In genomic region chr19:9621156-9622037, GRCh38 we compare ENCODE assay signal across 8 cellular contexts. TPM values are rescaled to one million over a fixed set of nuclear protein-coding genes. Genes with fewer than 3 reads are reported as not detected.
DNase-seq lines count a peak whose midpoint lies in the region; ATAC-seq and TF ChIP-seq lines count a peak whose summit lies in the region.

Gene ZNF561, minus strand, starts transcription at chr19:9621232. Its CDS starts 1,776 bp downstream, at chr19:9619456.

- POLR2A ChIA-PET in AG04450 (lab: Yijun Ruan, JAX), result interaction anchor here (1.2 kb wide), 1 partner anchor 12 kb away, joined by 4 read pairs; no protein-coding TSS in a partner anchor

- ATAC-seq in GM19043 (IDR thresholded peaks at IDR 0.05; ENCODE audit: low read depth, unreplicated experiment) (peak; percentile 57), HG03439 (IDR thresholded peaks at IDR 0.05; ENCODE audit: unreplicated experiment) (peak; percentile 85)

- CTCF ChIA-PET in AG04450 (lab: Charles Lee), result interaction anchor here (1.1 to 1.8 kb wide), 2 partner anchors 169 to 174 kb away, joined by 6 to 8 read pairs; no protein-coding TSS in a partner anchor

- no peaks in the 10 kb centered on the region for H3K27me3 ChIP-seq in AG04450 (ENCODE audit: control insufficient read depth, insufficient read depth, low read length)

- no peak for TF ChIP-seq CTCF in AG04450 (IDR thresholded peaks at IDR 0.05; ENCODE audit: low read depth, low read length)
- TF ChIP-seq CTCF in coronary artery (IDR thresholded peaks at IDR 0.05), result no peak

- DNase-seq in AG04450 (ENCODE audit: low read depth, low spot score) (peak; percentile 67), NCI-H526 treated with DMSO at 0.1 percent for 48 hours (lab: John Stamatoyannopoulos, UW) (peak; percentile 49), coronary artery (ENCODE audit: low spot score) (peak; percentile 87), left kidney (ENCODE audit: low read depth, low spot score) (peak; percentile 96)
- DNase-seq in activated CD4-positive, alpha-beta T cell treated with anti-CD3 and anti-CD28 coated beads, Interleukin-2, amount 10 ng/mL, durations not matched to agents 24 days and 14 days, result peak; percentile 96
- peak; percentile 88 for DNase-seq in stimulated activated CD4-positive, alpha-beta T cell treated with anti-CD3 and anti-CD28 coated beads, Interleukin-1b, Interleukin-23, amount 100 ng/mL, for 48 hours

- peak within 1 kb of the TSS; percentile 93 for H3K4me3 ChIP-seq in AG04450 (ENCODE audit: low read depth, low read length)
- peak within 1 kb of the TSS; percentile 85 for H3K4me3 ChIP-seq in coronary artery

- peaks cover 41% of the 10 kb centered on the region for H3K36me3 Mint-ChIP-seq in activated CD4-positive, alpha-beta T cell treated with anti-CD3 and anti-CD28 coated beads, Interleukin-2, amount 10 ng/mL, durations not matched to agents 24 days and 14 days (ENCODE audit: low read depth)

- H3K27me3 Mint-ChIP-seq in activated CD4-positive, alpha-beta T cell treated with anti-CD3 and anti-CD28 coated beads, Interleukin-2, amount 10 ng/mL, durations not matched to agents 24 days and 14 days, result peaks cover 2% of the 10 kb centered on the region

- H3K27ac ChIP-seq in AG04450 (ENCODE audit: low read depth, low read length) (peak within 1 kb of the TSS; percentile 98), coronary artery (peak within 1 kb of the TSS; percentile 70 to 96)

- intact Hi-C loops in activated CD4-positive, alpha-beta T cell treated with anti-CD3 and anti-CD28 coated beads, Interleukin-2, amount 10 ng/mL, durations not matched to agents 24 days and 14 days (cut with micrococcal nuclease), result loop anchor here (1.0 to 10.0 kb wide), 6 partner anchors 35 to 481 kb away; partner anchors contain the start of genes ZNF317 and ZNF846

- H3K9me3 Mint-ChIP-seq in activated CD4-positive, alpha-beta T cell treated with anti-CD3 and anti-CD28 coated beads, Interleukin-2, amount 10 ng/mL, durations not matched to agents 24 days and 14 days, result peaks cover 4% of the 10 kb centered on the region

- no peaks in the 10 kb centered on the region for H3K9me3 ChIP-seq in AG04450 (ENCODE audit: control insufficient read depth, insufficient read depth, low read length)

- peak within 1 kb of the TSS; percentile 98 for H3K27ac Mint-ChIP-seq in activated CD4-positive, alpha-beta T cell treated with anti-CD3 and anti-CD28 coated beads, Interleukin-2, amount 10 ng/mL, durations not matched to agents 24 days and 14 days

- peaks cover 23% of the 10 kb centered on the region for H3K4me1 Mint-ChIP-seq in activated CD4-positive, alpha-beta T cell treated with anti-CD3 and anti-CD28 coated beads, Interleukin-2, amount 10 ng/mL, durations not matched to agents 24 days and 14 days

- H3K4me3 Mint-ChIP-seq in activated CD4-positive, alpha-beta T cell treated with anti-CD3 and anti-CD28 coated beads, Interleukin-2, amount 10 ng/mL, durations not matched to agents 24 days and 14 days, result peak within 1 kb of the TSS; percentile 97

RNA-seq across cellular contexts. Expression of gene ZNF561, which starts in this region (rescaled TPM):
- 31.3 and 39.3 TPM in 2 replicates for polyA plus RNA-seq in AG04450 (2011; rRNA removed)
- 69.8 and 101 TPM in 2 replicates for polyA minus RNA-seq in AG04450 (2011; rRNA and poly(A)+ RNA removed)
- 35.3 and 37.2 TPM in 2 replicates for total RNA-seq in activated CD4-positive, alpha-beta T cell treated with anti-CD3 and anti-CD28 coated beads, Interleukin-2, amount 10 ng/mL, durations not matched to agents 24 days and 14 days

Comparison
In these comparisons a context has a peak if more than half of its experiments do, and no peak if none do; other contexts are left out.
1. Peak in every context shown above with its lines: DNase-seq, ATAC-seq, H3K4me3 ChIP-seq and H3K27ac ChIP-seq.